Comparison of ENCODE assay signal across 9 cellular contexts in the genomic region with DNA sequence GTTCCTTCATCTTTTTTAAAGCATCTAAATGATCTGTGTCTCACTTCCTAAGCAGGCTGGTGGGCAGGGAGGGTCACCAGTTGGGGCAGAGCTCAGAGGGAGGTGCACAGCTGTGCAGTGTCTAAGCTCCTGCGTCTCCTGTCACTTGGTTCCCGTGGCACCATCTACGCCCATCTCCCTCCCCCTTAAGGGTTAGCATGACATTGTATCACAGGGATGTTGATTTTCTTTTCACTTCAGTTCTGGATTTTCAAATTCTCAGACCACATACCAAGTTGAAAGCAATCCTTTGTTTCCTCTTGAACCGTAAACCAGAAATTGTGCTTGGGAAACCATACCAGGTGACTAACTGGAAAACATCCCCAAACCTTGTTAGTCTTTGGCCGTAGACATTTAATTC.
"Had no signal": no experiment of that assay in that cellular context is flagged by ENCODE, and none has a peak within 500 bp of the region (broad histone marks: within the 10 kb centered on the region; RNA-seq: fewer than 3 reads in every experiment).

No MANE protein-coding gene starts in this region.

- H3K9ac ChIP-seq: GM23248 had no signal

- H3K9me3 Mint-ChIP-seq: HFFc6 had no signal

- H3K36me3 ChIP-seq: HAP-1 had no signal

- H3K4me3 ChIP-seq: GM23248, HAP-1 had no signal

- H3K27ac ChIP-seq: GM23248, HL-60 had no signal

- H3K4me3 Mint-ChIP-seq: HFFc6, IgD-negative memory B cell had no signal

- H3K4me1 Mint-ChIP-seq: IgD-negative memory B cell had no signal

- H3K9me3 ChIP-seq: HAP-1 had no signal

- H2AFZ ChIP-seq: GM23248 had no signal

- ATAC-seq: HCT116, HepG2 had no signal

- H3K4me1 ChIP-seq: HAP-1 had no signal

- DNase-seq: GM23248, GOT3, H7, HFFc6 had no signal

- H3K27ac Mint-ChIP-seq: HFFc6, IgD-negative memory B cell had no signal
